In the genomic region with DNA sequence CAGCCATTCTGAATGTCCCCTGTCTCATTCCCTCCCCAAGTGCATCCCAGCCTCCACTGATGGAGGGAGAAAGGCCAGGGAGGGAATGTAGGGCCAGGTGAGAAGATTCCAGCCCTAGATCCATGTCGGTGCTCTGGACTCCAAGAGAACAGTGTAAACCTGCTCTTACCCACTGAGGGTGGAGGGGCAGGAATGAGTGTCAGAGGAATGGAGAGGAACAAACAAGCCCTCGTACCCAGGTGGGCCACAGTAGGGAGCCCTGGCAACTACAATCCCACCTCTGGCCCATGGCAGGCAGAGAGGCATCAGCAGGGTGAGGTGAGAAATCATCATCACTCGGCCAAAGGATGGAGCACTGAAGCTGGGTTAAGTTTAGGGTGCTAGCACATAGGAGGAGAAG, we compare ENCODE assay signal across 11 cellular contexts. TPM values are rescaled to one million over a fixed set of nuclear protein-coding genes. Genes with fewer than 3 reads are reported as not detected.
DNase-seq lines count a peak whose midpoint lies in the region; ATAC-seq, FAIRE-seq and TF ChIP-seq lines count a peak whose summit lies in the region.
"Had no signal": no experiment of that assay in that cellular context is flagged by ENCODE, and none has a peak within 500 bp of the region (broad histone marks: within the 10 kb centered on the region; RNA-seq: fewer than 3 reads in every experiment).

No MANE protein-coding gene starts in this region.

- no peak overlapping the region for H2AFZ ChIP-seq in HepG2 (ENCODE audit: low read length)

- peaks cover 19% of the 10 kb centered on the region for H4K20me1 ChIP-seq in HepG2 (ENCODE audit: insufficient read depth, low read length)

- H3K79me2 ChIP-seq in HepG2 (ENCODE audit: insufficient read depth, low read length) = peaks cover 25% of the 10 kb centered on the region

- H3K4me3 ChIP-seq in HEK293 (ENCODE audit: low read depth, low read length) = no peak overlapping the region
- H3K4me3 ChIP-seq in HepG2 (replicated peaks in 1 of 3; ENCODE audit: insufficient read depth in 1 of 3, low read depth in 2 of 3, low read length in 3 of 3) = no peak overlapping the region
- no peak overlapping the region for H3K4me3 ChIP-seq in sigmoid colon
- no peak overlapping the region for H3K4me3 ChIP-seq in spleen

- 95% methylated on average over 3 of the region's 3 CpGs for WGBS in HepG2 (ENCODE audit: low lambda C conversion rate)
- WGBS in sigmoid colon, 2 donors = 90 to 95% methylated on average over 3 of the region's 3 CpGs
- 88 to 93% (median 90%) methylated on average over 2 to 3 of the region's 3 CpGs for WGBS in spleen, 5 donors

- no peaks in the 10 kb centered on the region for H3K9me3 ChIP-seq in HEK293 (ENCODE audit: control insufficient read depth, insufficient read depth, low read depth, low read length)
- no peaks in the 10 kb centered on the region for H3K9me3 ChIP-seq in HepG2 (ENCODE audit: low read length)
- no peaks in the 10 kb centered on the region for H3K9me3 ChIP-seq in sigmoid colon
- no peaks in the 10 kb centered on the region for H3K9me3 ChIP-seq in spleen

- H3K4me2 ChIP-seq in HepG2 (ENCODE audit: low read depth, low read length) = no peak overlapping the region

- no peaks in the 10 kb centered on the region for H3K27me3 Mint-ChIP-seq in activated naive CD8-positive, alpha-beta T cell treated with anti-CD3 and anti-CD28 coated beads for 36 hours

- POLR2A ChIA-PET in HEK293 (lab: Yijun Ruan, JAX) = interaction anchor here (1.5 kb wide), 1 partner anchor 83 kb away, joined by 3 read pairs; no protein-coding TSS in a partner anchor
- POLR2A ChIA-PET in HepG2 (lab: Yijun Ruan, JAX) = interaction anchor here (1.0 to 1.9 kb wide), 3 partner anchors 51 to 83 kb away, joined by 3 to 9 read pairs (median 8); no protein-coding TSS in a partner anchor

- intact Hi-C loops in HepG2 (cut with micrococcal nuclease; ENCODE audit: unreplicated experiment) = loop anchor here (1.0 kb wide), 2 partner anchors 74 to 84 kb away; no protein-coding TSS in a partner anchor
- intact Hi-C loops in sigmoid colon (cut with DNase I) = loop anchor here (1.0 to 2.0 kb wide), 2 partner anchors 53 to 84 kb away; no protein-coding TSS in a partner anchor
- intact Hi-C loops in spleen (cut with DNase I; ENCODE audit: low total_unique reads) = no loop called here

- no peak overlapping the region for H3K4me3 Mint-ChIP-seq in activated naive CD8-positive, alpha-beta T cell treated with anti-CD3 and anti-CD28 coated beads for 36 hours

- peaks cover 3% of the 10 kb centered on the region for H3K4me1 Mint-ChIP-seq in activated naive CD8-positive, alpha-beta T cell treated with anti-CD3 and anti-CD28 coated beads for 36 hours

- H3K4me1 ChIP-seq in HEK293 (ENCODE audit: control insufficient read depth, insufficient read depth, low read length) (no peaks in the 10 kb centered on the region), HepG2 (ENCODE audit: insufficient read depth, low read length) (peaks cover 13% of the 10 kb centered on the region; the same call in 1 of the 2 replicates), sigmoid colon (peaks cover 0 to 11% (median 7%) of the 10 kb centered on the region in 4 donors), foreskin keratinocyte (no peaks in the 10 kb centered on the region), spleen (peaks cover 3 to 13% (median 7%) of the 10 kb centered on the region in 6 donors)

- TF ChIP-seq RAD21 in HepG2 (CRISPR knock-in tag; IDR thresholded peaks at IDR 0.05) = no peak

- H3K27ac ChIP-seq in HEK293 (ENCODE audit: extremely low read depth, low read depth, low read length) (no peak overlapping the region), HepG2 (ENCODE audit: extremely low read length, insufficient read depth, low read length) (no peak overlapping the region), sigmoid colon (peak overlapping the region in 3 of 4 donors; percentile 19 to 50 (median 36)), foreskin keratinocyte (no peak overlapping the region), spleen (peak overlapping the region in 3 of 8 donors; percentile 20 to 31 (median 21))

- H3K9ac ChIP-seq in HepG2 (ENCODE audit: insufficient read depth, low read depth, low read length) = no peak overlapping the region

- peak overlapping the region; percentile 2 for H3K27ac Mint-ChIP-seq in activated naive CD8-positive, alpha-beta T cell treated with anti-CD3 and anti-CD28 coated beads for 36 hours
- H3K27ac Mint-ChIP-seq: activated T-helper 2 cell treated with anti-CD3 and anti-CD28 coated beads, Interferon-gamma antibody, Interleukin-2, Interleukin-4, amounts not matched to agents 10 μg/mL and 5 μg/mL and 100 μg/mL, durations not matched to agents 14 hours and 24 hours and 36 hours had no signal

- in situ Hi-C loops in HepG2 (cut with HindIII; ENCODE audit: extremely low pct_ligation_motif_present, low pct_unique_long_range_greater_than_20kb) = loop anchor here (5.0 kb wide), 1 partner anchor 84 kb away; a partner anchor contains a TSS

- TF ChIP-seq POLR2A in HepG2 (IDR thresholded peaks at IDR 0.05; ENCODE audit: insufficient read depth in 1 of 2, low read depth in 2 of 2, low read length in 2 of 2) (no peak), sigmoid colon (IDR thresholded peaks at IDR 0.05) (no peak), spleen (IDR thresholded peaks at IDR 0.05) (no peak)

- ATAC-seq in HepG2 (peak; percentile 43), foreskin keratinocyte (no peak)

- TF ChIP-seq EP300 in HepG2 (IDR thresholded peaks at IDR 0.05; ENCODE audit: low read depth in 2 of 2, low read length in 2 of 2) = no peak
- TF ChIP-seq EP300 in HepG2 (CRISPR knock-in tag; IDR thresholded peaks at IDR 0.05; ENCODE audit: borderline replicate concordance) = no peak
- no peak for TF ChIP-seq EP300 in sigmoid colon (IDR thresholded peaks at IDR 0.05)

- CTCF ChIA-PET in HEK293 (lab: Yijun Ruan, JAX) (interaction anchor here (0.8 to 4.8 kb wide), 18 partner anchors 9 to 190 kb away, joined by 3 to 101 read pairs (median 5); a partner anchor contains a TSS), HepG2 (lab: Yijun Ruan, JAX; ENCODE audit: low intra/inter-chr PET ratio, low total read pairs) (interaction anchor here (1.4 to 5.6 kb wide), 3 partner anchors 74 to 93 kb away, joined by 3 to 70 read pairs (median 18); a partner anchor contains a TSS)

- FAIRE-seq in HepG2 (lab: Jason Lieb, UNC) = no peak

- no peaks in the 10 kb centered on the region for H3K27me3 ChIP-seq in HepG2 (ENCODE audit: control insufficient read depth in 1 of 2, insufficient read depth in 2 of 2, low read length in 2 of 2)
- no peaks in the 10 kb centered on the region for H3K27me3 ChIP-seq in sigmoid colon
- H3K27me3 ChIP-seq in foreskin keratinocyte = no peaks in the 10 kb centered on the region
- no peaks in the 10 kb centered on the region for H3K27me3 ChIP-seq in spleen (replicated peaks in 1 of 7)

- H3K36me3 Mint-ChIP-seq in activated naive CD8-positive, alpha-beta T cell treated with anti-CD3 and anti-CD28 coated beads for 36 hours = peaks cover 6% of the 10 kb centered on the region

- no TSS peak for BruUV-seq in HepG2 (replicated peaks; lab: Mats Ljungman, UMichigan)

- H3K36me3 ChIP-seq in HEK293 (ENCODE audit: control insufficient read depth in 2 of 2, insufficient read depth in 1 of 2, low read length in 2 of 2) = peaks cover 13 to 53% of the 10 kb centered on the region in 2 experiments; a peak in 2 of 3 replicates
- H3K36me3 ChIP-seq in HepG2 (replicated peaks in 1 of 2; ENCODE audit: control insufficient read depth in 1 of 2, insufficient read depth in 2 of 2, low read length in 2 of 2) = peaks cover 45 to 69% of the 10 kb centered on the region in 2 experiments
- peaks cover 0 to 50% (median 10%) of the 10 kb centered on the region in 4 donors for H3K36me3 ChIP-seq in sigmoid colon
- H3K36me3 ChIP-seq in spleen = peaks cover 0 to 81% (median 34%) of the 10 kb centered on the region in 6 donors

- no peaks in the 10 kb centered on the region for H3K9me3 Mint-ChIP-seq in activated naive CD8-positive, alpha-beta T cell treated with anti-CD3 and anti-CD28 coated beads for 36 hours
- H3K9me3 Mint-ChIP-seq: activated T-helper 2 cell treated with anti-CD3 and anti-CD28 coated beads, Interferon-gamma antibody, Interleukin-2, Interleukin-4, amounts not matched to agents 10 μg/mL and 5 μg/mL and 100 μg/mL, durations not matched to agents 14 hours and 24 hours and 36 hours had no signal

- TF ChIP-seq CTCF in HEK293 (tag by site-specific recombination; IDR thresholded peaks at IDR 0.05) (no peak), HepG2 (CRISPR knock-in tag; IDR thresholded peaks at IDR 0.05) (no peak), sigmoid colon (IDR thresholded peaks at IDR 0.05) (no peak), foreskin keratinocyte (conservative IDR thresholded peaks at IDR 0.05) (no peak), spleen (IDR thresholded peaks at IDR 0.05 in 8 of 11, conservative IDR thresholded peaks at IDR 0.05 in 3 of 11) (no peak)

- DNase-seq in activated naive CD8-positive, alpha-beta T cell treated with anti-CD3 and anti-CD28 coated beads for 36 hours = no peak
- DNase-seq in HepG2 (ENCODE audit: low spot score) (no peak), sigmoid colon (no peak), foreskin keratinocyte (no peak), spleen (no peak), cerebellum (ENCODE audit: low spot score) (no peak), NCI-H187 treated with DMSO at 0.1 percent for 48 hours (lab: John Stamatoyannopoulos, UW) (no peak)
- DNase-seq: NCI-H1048; stimulated activated CD4-positive, alpha-beta T cell treated with anti-CD3 and anti-CD28 coated beads, Interleukin-1b, Interleukin-23, amount 100 ng/mL, for 48 hours had no signal

RNA-seq across cellular contexts. Expression of a gene that starts 54.6 kb away (rescaled TPM):
- total RNA-seq in activated naive CD8-positive, alpha-beta T cell treated with anti-CD3 and anti-CD28 coated beads for 36 hours = 10 to 100 TPM; 72.6 TPM
- total RNA-seq in HepG2 (2016; rRNA removed; fragmentation: Illumina TruSeq; extraction: Trizol) = 119 and 186 TPM in 2 replicates
- 84.1 and 98.9 TPM in 2 replicates for total RNA-seq in HepG2 (2016; cell fraction: cytosol; rRNA removed; fragmentation: Illumina TruSeq; extraction: Trizol; ENCODE audit: low read depth)
- total RNA-seq in HepG2 (2016; cell fraction: insoluble cytoplasmic fraction; rRNA removed; fragmentation: Illumina TruSeq; extraction: Trizol) = 118 and 170 TPM in 2 replicates
- 217 and 243 TPM in 2 replicates for total RNA-seq in HepG2 (2016; cell fraction: membrane; rRNA removed; fragmentation: Illumina TruSeq; extraction: Trizol)
- total RNA-seq in HepG2 (2016; cell fraction: nucleus; rRNA removed; fragmentation: Illumina TruSeq; extraction: Trizol) = 77.6 and 86.1 TPM in 2 replicates
- 121 and 133 TPM in 2 replicates for polyA plus RNA-seq in HepG2 (2011; rRNA removed)
- 95.5 and 124 TPM in 2 replicates for polyA plus RNA-seq in HepG2 (2011; cell fraction: cytosol; rRNA removed)
- polyA plus RNA-seq in HepG2 (2011; cell fraction: nucleus; rRNA removed) = 55.6 and 68.1 TPM in 2 replicates
- polyA plus RNA-seq in HepG2 (2012) = 196 and 212 TPM in 2 replicates
- polyA plus RNA-seq in HepG2 (2016; cell fraction: cytosol; fragmentation: Illumina TruSeq; extraction: Trizol; ENCODE audit: low read depth) = 100 and 110 TPM in 2 replicates
- polyA plus RNA-seq in HepG2 (2016; cell fraction: insoluble cytoplasmic fraction; fragmentation: Illumina TruSeq; extraction: Trizol; ENCODE audit: low read depth) = 241 and 269 TPM in 2 replicates
- polyA plus RNA-seq in HepG2 (2016; cell fraction: membrane; fragmentation: Illumina TruSeq; extraction: Trizol; ENCODE audit: low read depth) = 212 and 250 TPM in 2 replicates
- 141 and 152 TPM in 2 replicates for polyA plus RNA-seq in HepG2 (2016; cell fraction: nucleus; fragmentation: Illumina TruSeq; extraction: Trizol; ENCODE audit: insufficient read depth, low read depth)
- 37.2 and 106 TPM in 2 replicates for polyA minus RNA-seq in HepG2 (2011; rRNA and poly(A)+ RNA removed; ENCODE audit: low replicate concordance)
- 158 and 174 TPM in 2 replicates for polyA minus RNA-seq in HepG2 (2011; cell fraction: cytosol; rRNA and poly(A)+ RNA removed)
- 61.8 and 82.7 TPM in 2 replicates for polyA minus RNA-seq in HepG2 (2011; cell fraction: nucleus; rRNA and poly(A)+ RNA removed)
- 100 to 1,000 TPM in 1 of 4 donors, 10 to 100 TPM in 3; 82.8 to 110 (median 92.7) TPM for total RNA-seq in sigmoid colon
- polyA plus RNA-seq in sigmoid colon = 10 to 100 TPM; 51.9 to 66.1 (median 58.3) TPM
- total RNA-seq in foreskin keratinocyte = 72.4 and 73.3 TPM in 2 replicates
- polyA plus RNA-seq in foreskin keratinocyte = 36.5 and 40.5 TPM in 2 replicates
- total RNA-seq in spleen = 10 to 100 TPM; 55.8 to 76.9 (median 62.2) TPM
- 10 to 100 TPM; 18.5 to 26.7 (median 20.1) TPM for polyA plus RNA-seq in spleen
- total RNA-seq in cerebellum = 36.0 TPM

Comparison
In these comparisons a context has a peak if more than half of its experiments do, and no peak if none do; other contexts are left out.
1. H3K27ac ChIP-seq: peak in sigmoid colon (3 of 4); none in HEK293 (single experiment), HepG2 (single experiment) and foreskin keratinocyte (single experiment).